3 cellular contexts compared by ENCODE assay signal in the genomic region with DNA sequence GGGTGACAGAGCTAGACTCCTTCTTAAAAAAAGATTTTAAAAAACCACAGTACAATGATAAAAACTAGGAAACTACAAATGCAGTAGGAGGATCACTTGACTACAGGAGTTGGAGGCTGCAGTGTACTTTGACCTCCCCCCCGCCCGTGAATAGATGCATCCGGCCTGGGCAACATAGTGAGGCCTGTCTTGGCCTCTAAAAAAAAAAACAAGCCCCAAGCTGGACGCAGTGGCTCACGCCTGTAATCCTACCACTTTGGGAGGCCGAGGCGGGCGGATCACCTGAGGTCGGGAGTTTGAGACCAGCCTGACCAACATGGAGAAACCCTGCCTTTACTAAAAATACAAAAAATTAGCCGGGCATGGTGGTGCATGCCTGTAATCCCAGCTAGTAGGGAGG. TPM values are rescaled to one million over a fixed set of nuclear protein-coding genes. Genes with fewer than 3 reads are reported as not detected.
DNase-seq lines count a peak whose midpoint lies in the region; ATAC-seq, FAIRE-seq and TF ChIP-seq lines count a peak whose summit lies in the region.
"Not testable (repeated sequence)": the region's sequence is repeated elsewhere in the genome, so short reads cannot be mapped to it uniquely, and the experiment has no call there.
"Had no signal": no experiment of that assay in that cellular context is flagged by ENCODE, and none has a peak within 500 bp of the region (broad histone marks: within the 10 kb centered on the region; RNA-seq: fewer than 3 reads in every experiment).

No MANE protein-coding gene starts in this region.

- not testable (repeated sequence) for H3K9ac ChIP-seq in HepG2 (ENCODE audit: insufficient read depth, low read depth, low read length)

- not testable (repeated sequence) for H3K4me1 ChIP-seq in HepG2 (ENCODE audit: insufficient read depth, low read length)

- H3K27ac ChIP-seq in HepG2 (ENCODE audit: extremely low read length, insufficient read depth, low read length) = not testable (repeated sequence)

- CTCF ChIA-PET in HepG2 (lab: Yijun Ruan, JAX; ENCODE audit: low intra/inter-chr PET ratio, low total read pairs) = not testable (repeated sequence)

- TF ChIP-seq POLR2A in HepG2 (IDR thresholded peaks at IDR 0.05; ENCODE audit: insufficient read depth in 1 of 2, low read depth in 2 of 2, low read length in 2 of 2) = not testable (repeated sequence)

- BruUV-seq in HepG2 (replicated peaks; lab: Mats Ljungman, UMichigan) = not testable (repeated sequence)

- H4K20me1 ChIP-seq in HepG2 (ENCODE audit: insufficient read depth, low read length) = not testable (repeated sequence)

- not testable (repeated sequence) for H3K4me3 ChIP-seq in HepG2 (replicated peaks in 1 of 3; ENCODE audit: insufficient read depth in 1 of 3, low read depth in 2 of 3, low read length in 3 of 3)

- in situ Hi-C loops in HepG2 (cut with HindIII; ENCODE audit: extremely low pct_ligation_motif_present, low pct_unique_long_range_greater_than_20kb) = not testable (repeated sequence)

- not testable (repeated sequence) for H3K36me3 ChIP-seq in HepG2 (replicated peaks in 1 of 2; ENCODE audit: control insufficient read depth in 1 of 2, insufficient read depth in 2 of 2, low read length in 2 of 2)

- not testable (repeated sequence) for H3K9me3 ChIP-seq in HepG2 (ENCODE audit: low read length)

- not testable (repeated sequence) for H3K79me2 ChIP-seq in HepG2 (ENCODE audit: insufficient read depth, low read length)

- TF ChIP-seq CTCF in HepG2 (CRISPR knock-in tag; IDR thresholded peaks at IDR 0.05) = not testable (repeated sequence)

- POLR2A ChIA-PET in HepG2 (lab: Yijun Ruan, JAX) = not testable (repeated sequence)

- not testable (repeated sequence) for H2AFZ ChIP-seq in HepG2 (ENCODE audit: low read length)

- 0 out of 2 replicates have a peak overlapping the region, but pooled peaks have one; percentile 20 for H3K4me2 ChIP-seq in HepG2 (ENCODE audit: low read depth, low read length)

- ATAC-seq in HepG2 = peak; percentile 86

- FAIRE-seq in HepG2 (lab: Jason Lieb, UNC) = not testable (repeated sequence)

- TF ChIP-seq EP300 in HepG2 (IDR thresholded peaks at IDR 0.05; ENCODE audit: low read depth in 2 of 2, low read length in 2 of 2); HepG2 (CRISPR knock-in tag; IDR thresholded peaks at IDR 0.05; ENCODE audit: borderline replicate concordance): not testable (repeated sequence)

- DNase-seq in HuH-7 (ENCODE audit: low spot score) = peak; percentile 12
- DNase-seq in HepG2 (ENCODE audit: low spot score) = peak; percentile 34

- TF ChIP-seq RAD21 in HepG2 (CRISPR knock-in tag; IDR thresholded peaks at IDR 0.05) = not testable (repeated sequence)

- H3K27me3 ChIP-seq in HepG2 (ENCODE audit: control insufficient read depth in 1 of 2, insufficient read depth in 2 of 2, low read length in 2 of 2) = not testable (repeated sequence)

- 35% methylated on average over 10 of the region's 10 CpGs for WGBS in HepG2 (ENCODE audit: low lambda C conversion rate)

- intact Hi-C loops in HepG2 (cut with micrococcal nuclease; ENCODE audit: unreplicated experiment) = not testable (repeated sequence)

TF ChIP-seq in HepG2, 621 proteins besides CTCF, POLR2A, EP300 and RAD21 (continues in another document):
- TF ChIP-seq RARA (CRISPR knock-in tag; IDR thresholded peaks at IDR 0.05) = 0 out of 2 replicates have a peak, but pooled peaks have one; percentile 3
- peak; percentile 77 for TF ChIP-seq HNF4A (CRISPR knock-in tag; IDR thresholded peaks at IDR 0.05)
- peak; percentile 62 for TF ChIP-seq POGZ (CRISPR knock-in tag; IDR thresholded peaks at IDR 0.05)
- TF ChIP-seq, protein P1, sequence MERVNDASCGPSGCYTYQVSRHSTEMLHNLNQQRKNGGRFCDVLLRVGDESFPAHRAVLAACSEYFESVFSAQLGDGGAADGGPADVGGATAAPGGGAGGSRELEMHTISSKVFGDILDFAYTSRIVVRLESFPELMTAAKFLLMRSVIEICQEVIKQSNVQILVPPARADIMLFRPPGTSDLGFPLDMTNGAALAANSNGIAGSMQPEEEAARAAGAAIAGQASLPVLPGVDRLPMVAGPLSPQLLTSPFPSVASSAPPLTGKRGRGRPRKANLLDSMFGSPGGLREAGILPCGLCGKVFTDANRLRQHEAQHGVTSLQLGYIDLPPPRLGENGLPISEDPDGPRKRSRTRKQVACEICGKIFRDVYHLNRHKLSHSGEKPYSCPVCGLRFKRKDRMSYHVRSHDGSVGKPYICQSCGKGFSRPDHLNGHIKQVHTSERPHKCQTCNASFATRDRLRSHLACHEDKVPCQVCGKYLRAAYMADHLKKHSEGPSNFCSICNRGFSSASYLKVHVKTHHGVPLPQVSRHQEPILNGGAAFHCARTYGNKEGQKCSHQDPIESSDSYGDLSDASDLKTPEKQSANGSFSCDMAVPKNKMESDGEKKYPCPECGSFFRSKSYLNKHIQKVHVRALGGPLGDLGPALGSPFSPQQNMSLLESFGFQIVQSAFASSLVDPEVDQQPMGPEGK (CRISPR knock-in tag; IDR thresholded peaks at IDR 0.05) = 0 out of 2 replicates have a peak, but pooled peaks have one; percentile 25
- TF ChIP-seq HNF4G (IDR thresholded peaks at IDR 0.05; ENCODE audit: borderline replicate concordance, low read depth, low read length) = peak; percentile 74
- peak; percentile 61; the same call in 1 of the 2 replicates for TF ChIP-seq HNF4G (CRISPR knock-in tag; IDR thresholded peaks at IDR 0.05; ENCODE audit: borderline replicate concordance, low read depth)
- peak; percentile 91 for TF ChIP-seq ZNF121 (CRISPR knock-in tag; IDR thresholded peaks at IDR 0.05)
- TF ChIP-seq, protein P2, sequence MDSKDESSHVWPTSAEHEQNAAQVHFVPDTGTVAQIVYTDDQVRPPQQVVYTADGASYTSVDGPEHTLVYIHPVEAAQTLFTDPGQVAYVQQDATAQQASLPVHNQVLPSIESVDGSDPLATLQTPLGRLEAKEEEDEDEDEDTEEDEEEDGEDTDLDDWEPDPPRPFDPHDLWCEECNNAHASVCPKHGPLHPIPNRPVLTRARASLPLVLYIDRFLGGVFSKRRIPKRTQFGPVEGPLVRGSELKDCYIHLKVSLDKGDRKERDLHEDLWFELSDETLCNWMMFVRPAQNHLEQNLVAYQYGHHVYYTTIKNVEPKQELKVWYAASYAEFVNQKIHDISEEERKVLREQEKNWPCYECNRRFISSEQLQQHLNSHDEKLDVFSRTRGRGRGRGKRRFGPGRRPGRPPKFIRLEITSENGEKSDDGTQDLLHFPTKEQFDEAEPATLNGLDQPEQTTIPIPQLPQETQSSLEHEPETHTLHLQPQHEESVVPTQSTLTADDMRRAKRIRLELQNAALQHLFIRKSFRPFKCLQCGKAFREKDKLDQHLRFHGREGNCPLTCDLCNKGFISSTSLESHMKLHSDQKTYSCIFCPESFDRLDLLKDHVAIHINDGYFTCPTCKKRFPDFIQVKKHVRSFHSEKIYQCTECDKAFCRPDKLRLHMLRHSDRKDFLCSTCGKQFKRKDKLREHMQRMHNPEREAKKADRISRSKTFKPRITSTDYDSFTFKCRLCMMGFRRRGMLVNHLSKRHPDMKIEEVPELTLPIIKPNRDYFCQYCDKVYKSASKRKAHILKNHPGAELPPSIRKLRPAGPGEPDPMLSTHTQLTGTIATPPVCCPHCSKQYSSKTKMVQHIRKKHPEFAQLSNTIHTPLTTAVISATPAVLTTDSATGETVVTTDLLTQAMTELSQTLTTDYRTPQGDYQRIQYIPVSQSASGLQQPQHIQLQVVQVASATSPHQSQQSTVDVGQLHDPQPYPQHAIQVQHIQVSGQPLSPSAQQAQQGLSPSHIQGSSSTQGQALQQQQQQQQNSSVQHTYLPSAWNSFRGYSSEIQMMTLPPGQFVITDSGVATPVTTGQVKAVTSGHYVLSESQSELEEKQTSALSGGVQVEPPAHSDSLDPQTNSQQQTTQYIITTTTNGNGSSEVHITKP (CRISPR knock-in tag; IDR thresholded peaks at IDR 0.05; ENCODE audit: low read depth) = peak; percentile 88
- TF ChIP-seq, protein P3, sequence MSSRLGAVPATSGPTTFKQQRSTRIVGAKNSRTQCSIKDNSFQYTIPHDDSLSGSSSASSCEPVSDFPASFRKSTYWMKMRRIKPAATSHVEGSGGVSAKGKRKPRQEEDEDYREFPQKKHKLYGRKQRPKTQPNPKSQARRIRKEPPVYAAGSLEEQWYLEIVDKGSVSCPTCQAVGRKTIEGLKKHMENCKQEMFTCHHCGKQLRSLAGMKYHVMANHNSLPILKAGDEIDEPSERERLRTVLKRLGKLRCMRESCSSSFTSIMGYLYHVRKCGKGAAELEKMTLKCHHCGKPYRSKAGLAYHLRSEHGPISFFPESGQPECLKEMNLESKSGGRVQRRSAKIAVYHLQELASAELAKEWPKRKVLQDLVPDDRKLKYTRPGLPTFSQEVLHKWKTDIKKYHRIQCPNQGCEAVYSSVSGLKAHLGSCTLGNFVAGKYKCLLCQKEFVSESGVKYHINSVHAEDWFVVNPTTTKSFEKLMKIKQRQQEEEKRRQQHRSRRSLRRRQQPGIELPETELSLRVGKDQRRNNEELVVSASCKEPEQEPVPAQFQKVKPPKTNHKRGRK (CRISPR knock-in tag; IDR thresholded peaks at IDR 0.05) = 0 out of 2 replicates have a peak, but pooled peaks have one; percentile 29

RNA-seq across cellular contexts. Expression of a gene that starts 25.1 kb away (rescaled TPM):
- 2.0 and 2.4 TPM in 2 replicates for total RNA-seq in HepG2 (2016; rRNA removed; fragmentation: Illumina TruSeq; extraction: Trizol)
- total RNA-seq in HepG2 (2016; cell fraction: cytosol; rRNA removed; fragmentation: Illumina TruSeq; extraction: Trizol; ENCODE audit: low read depth) = 7.4 and 8.5 TPM in 2 replicates
- 1.5 and 1.9 TPM in 2 replicates for total RNA-seq in HepG2 (2016; cell fraction: insoluble cytoplasmic fraction; rRNA removed; fragmentation: Illumina TruSeq; extraction: Trizol)
- 2.3 and 2.4 TPM in 2 replicates for total RNA-seq in HepG2 (2016; cell fraction: membrane; rRNA removed; fragmentation: Illumina TruSeq; extraction: Trizol)
- 2.3 and 3.1 TPM in 2 replicates for total RNA-seq in HepG2 (2016; cell fraction: nucleus; rRNA removed; fragmentation: Illumina TruSeq; extraction: Trizol)
- polyA plus RNA-seq in HepG2 (2011; rRNA removed) = 0.91 and 1.5 TPM in 2 replicates
- polyA plus RNA-seq in HepG2 (2011; cell fraction: cytosol; rRNA removed) = 0.23 and 0.33 TPM in 2 replicates
- 1.5 and 2.3 TPM in 2 replicates for polyA plus RNA-seq in HepG2 (2011; cell fraction: nucleus; rRNA removed)
- 1.4 and 2.3 TPM in 2 replicates for polyA plus RNA-seq in HepG2 (2012)
- 0.08 and 0.10 TPM in 2 replicates for polyA plus RNA-seq in HepG2 (2016; cell fraction: cytosol; fragmentation: Illumina TruSeq; extraction: Trizol; ENCODE audit: low read depth)
- polyA plus RNA-seq in HepG2 (2016; cell fraction: insoluble cytoplasmic fraction; fragmentation: Illumina TruSeq; extraction: Trizol; ENCODE audit: low read depth) = 0.38 and 0.49 TPM in 2 replicates
- polyA plus RNA-seq in HepG2 (2016; cell fraction: membrane; fragmentation: Illumina TruSeq; extraction: Trizol; ENCODE audit: low read depth) = 0.03 and 0.15 TPM in 2 replicates
- 2.8 and 3.0 TPM in 2 replicates for polyA plus RNA-seq in HepG2 (2016; cell fraction: nucleus; fragmentation: Illumina TruSeq; extraction: Trizol; ENCODE audit: insufficient read depth, low read depth)
- polyA minus RNA-seq in HepG2 (2011; rRNA and poly(A)+ RNA removed; ENCODE audit: low replicate concordance) = 2.1 and 8.6 TPM in 2 replicates
- 1.7 TPM in 2 replicates for polyA minus RNA-seq in HepG2 (2011; cell fraction: cytosol; rRNA and poly(A)+ RNA removed)
- 11.3 and 12.0 TPM in 2 replicates for polyA minus RNA-seq in HepG2 (2011; cell fraction: nucleus; rRNA and poly(A)+ RNA removed)
- total RNA-seq: Calu3 had no signal
